ENCODE assay signal across 1 cellular context in the genomic region with DNA sequence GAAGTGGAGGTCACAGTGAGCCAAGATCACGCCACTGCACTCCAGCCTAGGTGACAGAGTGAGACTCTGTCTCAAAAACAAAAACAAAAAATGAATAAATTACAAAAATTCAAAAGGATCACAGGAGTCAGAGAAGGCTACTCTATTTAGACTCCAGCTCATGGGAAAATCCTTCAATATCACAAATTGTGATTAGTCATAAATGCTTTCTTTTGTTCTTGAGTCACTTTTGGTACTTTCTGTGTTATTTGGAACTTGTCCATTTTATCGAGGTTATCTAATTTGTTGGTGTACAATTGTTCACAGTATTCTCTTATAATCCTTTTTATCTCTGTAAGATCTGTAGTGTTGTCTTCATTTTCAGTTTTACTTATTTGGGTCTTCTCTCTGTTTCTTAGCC.
TF ChIP-seq lines count a peak whose summit lies in the region.

No MANE protein-coding gene starts in this region.

TF ChIP-seq in GM12878, 131 proteins besides CTCF, POLR2A, EP300 and RAD21:
- TF ChIP-seq, protein P1, sequence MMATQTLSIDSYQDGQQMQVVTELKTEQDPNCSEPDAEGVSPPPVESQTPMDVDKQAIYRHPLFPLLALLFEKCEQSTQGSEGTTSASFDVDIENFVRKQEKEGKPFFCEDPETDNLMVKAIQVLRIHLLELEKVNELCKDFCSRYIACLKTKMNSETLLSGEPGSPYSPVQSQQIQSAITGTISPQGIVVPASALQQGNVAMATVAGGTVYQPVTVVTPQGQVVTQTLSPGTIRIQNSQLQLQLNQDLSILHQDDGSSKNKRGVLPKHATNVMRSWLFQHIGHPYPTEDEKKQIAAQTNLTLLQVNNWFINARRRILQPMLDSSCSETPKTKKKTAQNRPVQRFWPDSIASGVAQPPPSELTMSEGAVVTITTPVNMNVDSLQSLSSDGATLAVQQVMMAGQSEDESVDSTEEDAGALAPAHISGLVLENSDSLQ (IDR thresholded peaks at IDR 0.05), result no peak
- no peak for TF ChIP-seq ZNF207 (IDR thresholded peaks at IDR 0.05; ENCODE audit: borderline replicate concordance)
- no peak for TF ChIP-seq MXI1 (IDR thresholded peaks at IDR 0.05; ENCODE audit: low read depth, low read length)
- TF ChIP-seq JUNB (IDR thresholded peaks at IDR 0.05), result no peak
- no peak for TF ChIP-seq NR2C2 (IDR thresholded peaks at IDR 0.05; ENCODE audit: borderline replicate concordance, control insufficient read depth, insufficient read length, low read depth)
- TF ChIP-seq KAT2A (conservative IDR thresholded peaks at IDR 0.05; ENCODE audit: control insufficient read depth, low read depth, low read length), result no peak
- TF ChIP-seq EZH2 (IDR thresholded peaks at IDR 0.05; ENCODE audit: borderline replicate concordance, control insufficient read depth, low read depth, low read length), result no peak
- TF ChIP-seq, protein P2, sequence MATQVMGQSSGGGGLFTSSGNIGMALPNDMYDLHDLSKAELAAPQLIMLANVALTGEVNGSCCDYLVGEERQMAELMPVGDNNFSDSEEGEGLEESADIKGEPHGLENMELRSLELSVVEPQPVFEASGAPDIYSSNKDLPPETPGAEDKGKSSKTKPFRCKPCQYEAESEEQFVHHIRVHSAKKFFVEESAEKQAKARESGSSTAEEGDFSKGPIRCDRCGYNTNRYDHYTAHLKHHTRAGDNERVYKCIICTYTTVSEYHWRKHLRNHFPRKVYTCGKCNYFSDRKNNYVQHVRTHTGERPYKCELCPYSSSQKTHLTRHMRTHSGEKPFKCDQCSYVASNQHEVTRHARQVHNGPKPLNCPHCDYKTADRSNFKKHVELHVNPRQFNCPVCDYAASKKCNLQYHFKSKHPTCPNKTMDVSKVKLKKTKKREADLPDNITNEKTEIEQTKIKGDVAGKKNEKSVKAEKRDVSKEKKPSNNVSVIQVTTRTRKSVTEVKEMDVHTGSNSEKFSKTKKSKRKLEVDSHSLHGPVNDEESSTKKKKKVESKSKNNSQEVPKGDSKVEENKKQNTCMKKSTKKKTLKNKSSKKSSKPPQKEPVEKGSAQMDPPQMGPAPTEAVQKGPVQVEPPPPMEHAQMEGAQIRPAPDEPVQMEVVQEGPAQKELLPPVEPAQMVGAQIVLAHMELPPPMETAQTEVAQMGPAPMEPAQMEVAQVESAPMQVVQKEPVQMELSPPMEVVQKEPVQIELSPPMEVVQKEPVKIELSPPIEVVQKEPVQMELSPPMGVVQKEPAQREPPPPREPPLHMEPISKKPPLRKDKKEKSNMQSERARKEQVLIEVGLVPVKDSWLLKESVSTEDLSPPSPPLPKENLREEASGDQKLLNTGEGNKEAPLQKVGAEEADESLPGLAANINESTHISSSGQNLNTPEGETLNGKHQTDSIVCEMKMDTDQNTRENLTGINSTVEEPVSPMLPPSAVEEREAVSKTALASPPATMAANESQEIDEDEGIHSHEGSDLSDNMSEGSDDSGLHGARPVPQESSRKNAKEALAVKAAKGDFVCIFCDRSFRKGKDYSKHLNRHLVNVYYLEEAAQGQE (IDR thresholded peaks at IDR 0.05; ENCODE audit: low read depth, low read length), result no peak
- TF ChIP-seq, protein P3, sequence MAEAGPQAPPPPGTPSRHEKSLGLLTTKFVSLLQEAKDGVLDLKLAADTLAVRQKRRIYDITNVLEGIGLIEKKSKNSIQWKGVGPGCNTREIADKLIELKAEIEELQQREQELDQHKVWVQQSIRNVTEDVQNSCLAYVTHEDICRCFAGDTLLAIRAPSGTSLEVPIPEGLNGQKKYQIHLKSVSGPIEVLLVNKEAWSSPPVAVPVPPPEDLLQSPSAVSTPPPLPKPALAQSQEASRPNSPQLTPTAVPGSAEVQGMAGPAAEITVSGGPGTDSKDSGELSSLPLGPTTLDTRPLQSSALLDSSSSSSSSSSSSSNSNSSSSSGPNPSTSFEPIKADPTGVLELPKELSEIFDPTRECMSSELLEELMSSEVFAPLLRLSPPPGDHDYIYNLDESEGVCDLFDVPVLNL (IDR thresholded peaks at IDR 0.05; ENCODE audit: low read depth, low read length), result no peak
- TF ChIP-seq, protein P4, sequence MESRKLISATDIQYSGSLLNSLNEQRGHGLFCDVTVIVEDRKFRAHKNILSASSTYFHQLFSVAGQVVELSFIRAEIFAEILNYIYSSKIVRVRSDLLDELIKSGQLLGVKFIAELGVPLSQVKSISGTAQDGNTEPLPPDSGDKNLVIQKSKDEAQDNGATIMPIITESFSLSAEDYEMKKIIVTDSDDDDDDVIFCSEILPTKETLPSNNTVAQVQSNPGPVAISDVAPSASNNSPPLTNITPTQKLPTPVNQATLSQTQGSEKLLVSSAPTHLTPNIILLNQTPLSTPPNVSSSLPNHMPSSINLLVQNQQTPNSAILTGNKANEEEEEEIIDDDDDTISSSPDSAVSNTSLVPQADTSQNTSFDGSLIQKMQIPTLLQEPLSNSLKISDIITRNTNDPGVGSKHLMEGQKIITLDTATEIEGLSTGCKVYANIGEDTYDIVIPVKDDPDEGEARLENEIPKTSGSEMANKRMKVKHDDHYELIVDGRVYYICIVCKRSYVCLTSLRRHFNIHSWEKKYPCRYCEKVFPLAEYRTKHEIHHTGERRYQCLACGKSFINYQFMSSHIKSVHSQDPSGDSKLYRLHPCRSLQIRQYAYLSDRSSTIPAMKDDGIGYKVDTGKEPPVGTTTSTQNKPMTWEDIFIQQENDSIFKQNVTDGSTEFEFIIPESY (IDR thresholded peaks at IDR 0.05), result no peak
- TF ChIP-seq, protein P5, sequence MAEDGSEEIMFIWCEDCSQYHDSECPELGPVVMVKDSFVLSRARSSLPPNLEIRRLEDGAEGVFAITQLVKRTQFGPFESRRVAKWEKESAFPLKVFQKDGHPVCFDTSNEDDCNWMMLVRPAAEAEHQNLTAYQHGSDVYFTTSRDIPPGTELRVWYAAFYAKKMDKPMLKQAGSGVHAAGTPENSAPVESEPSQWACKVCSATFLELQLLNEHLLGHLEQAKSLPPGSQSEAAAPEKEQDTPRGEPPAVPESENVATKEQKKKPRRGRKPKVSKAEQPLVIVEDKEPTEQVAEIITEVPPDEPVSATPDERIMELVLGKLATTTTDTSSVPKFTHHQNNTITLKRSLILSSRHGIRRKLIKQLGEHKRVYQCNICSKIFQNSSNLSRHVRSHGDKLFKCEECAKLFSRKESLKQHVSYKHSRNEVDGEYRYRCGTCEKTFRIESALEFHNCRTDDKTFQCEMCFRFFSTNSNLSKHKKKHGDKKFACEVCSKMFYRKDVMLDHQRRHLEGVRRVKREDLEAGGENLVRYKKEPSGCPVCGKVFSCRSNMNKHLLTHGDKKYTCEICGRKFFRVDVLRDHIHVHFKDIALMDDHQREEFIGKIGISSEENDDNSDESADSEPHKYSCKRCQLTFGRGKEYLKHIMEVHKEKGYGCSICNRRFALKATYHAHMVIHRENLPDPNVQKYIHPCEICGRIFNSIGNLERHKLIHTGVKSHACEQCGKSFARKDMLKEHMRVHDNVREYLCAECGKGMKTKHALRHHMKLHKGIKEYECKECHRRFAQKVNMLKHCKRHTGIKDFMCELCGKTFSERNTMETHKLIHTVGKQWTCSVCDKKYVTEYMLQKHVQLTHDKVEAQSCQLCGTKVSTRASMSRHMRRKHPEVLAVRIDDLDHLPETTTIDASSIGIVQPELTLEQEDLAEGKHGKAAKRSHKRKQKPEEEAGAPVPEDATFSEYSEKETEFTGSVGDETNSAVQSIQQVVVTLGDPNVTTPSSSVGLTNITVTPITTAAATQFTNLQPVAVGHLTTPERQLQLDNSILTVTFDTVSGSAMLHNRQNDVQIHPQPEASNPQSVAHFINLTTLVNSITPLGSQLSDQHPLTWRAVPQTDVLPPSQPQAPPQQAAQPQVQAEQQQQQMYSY (CRISPR knock-in tag; IDR thresholded peaks at IDR 0.05), result no peak
- TF ChIP-seq EGR1 (IDR thresholded peaks at IDR 0.05; ENCODE audit: borderline replicate concordance in 1 of 2, low read depth in 2 of 2, low read length in 2 of 2), result no peak
- no peak for TF ChIP-seq ZBED1 (IDR thresholded peaks at IDR 0.05; ENCODE audit: borderline replicate concordance)
- TF ChIP-seq PML (IDR thresholded peaks at IDR 0.05; ENCODE audit: low read length), result no peak
- TF ChIP-seq, protein P6, sequence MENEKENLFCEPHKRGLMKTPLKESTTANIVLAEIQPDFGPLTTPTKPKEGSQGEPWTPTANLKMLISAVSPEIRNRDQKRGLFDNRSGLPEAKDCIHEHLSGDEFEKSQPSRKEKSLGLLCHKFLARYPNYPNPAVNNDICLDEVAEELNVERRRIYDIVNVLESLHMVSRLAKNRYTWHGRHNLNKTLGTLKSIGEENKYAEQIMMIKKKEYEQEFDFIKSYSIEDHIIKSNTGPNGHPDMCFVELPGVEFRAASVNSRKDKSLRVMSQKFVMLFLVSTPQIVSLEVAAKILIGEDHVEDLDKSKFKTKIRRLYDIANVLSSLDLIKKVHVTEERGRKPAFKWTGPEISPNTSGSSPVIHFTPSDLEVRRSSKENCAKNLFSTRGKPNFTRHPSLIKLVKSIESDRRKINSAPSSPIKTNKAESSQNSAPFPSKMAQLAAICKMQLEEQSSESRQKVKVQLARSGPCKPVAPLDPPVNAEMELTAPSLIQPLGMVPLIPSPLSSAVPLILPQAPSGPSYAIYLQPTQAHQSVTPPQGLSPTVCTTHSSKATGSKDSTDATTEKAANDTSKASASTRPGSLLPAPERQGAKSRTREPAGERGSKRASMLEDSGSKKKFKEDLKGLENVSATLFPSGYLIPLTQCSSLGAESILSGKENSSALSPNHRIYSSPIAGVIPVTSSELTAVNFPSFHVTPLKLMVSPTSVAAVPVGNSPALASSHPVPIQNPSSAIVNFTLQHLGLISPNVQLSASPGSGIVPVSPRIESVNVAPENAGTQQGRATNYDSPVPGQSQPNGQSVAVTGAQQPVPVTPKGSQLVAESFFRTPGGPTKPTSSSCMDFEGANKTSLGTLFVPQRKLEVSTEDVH (IDR thresholded peaks at IDR 0.05; ENCODE audit: low read depth, partially characterized antibody), result no peak
- no peak for TF ChIP-seq TCF12 (IDR thresholded peaks at IDR 0.05; ENCODE audit: low read depth, low read length)
- TF ChIP-seq HDAC6 (IDR thresholded peaks at IDR 0.05; ENCODE audit: unreplicated experiment), result no peak
- TF ChIP-seq POU2F2 (IDR thresholded peaks at IDR 0.05; ENCODE audit: borderline replicate concordance, low read depth, low read length), result no peak
- TF ChIP-seq, protein P7, sequence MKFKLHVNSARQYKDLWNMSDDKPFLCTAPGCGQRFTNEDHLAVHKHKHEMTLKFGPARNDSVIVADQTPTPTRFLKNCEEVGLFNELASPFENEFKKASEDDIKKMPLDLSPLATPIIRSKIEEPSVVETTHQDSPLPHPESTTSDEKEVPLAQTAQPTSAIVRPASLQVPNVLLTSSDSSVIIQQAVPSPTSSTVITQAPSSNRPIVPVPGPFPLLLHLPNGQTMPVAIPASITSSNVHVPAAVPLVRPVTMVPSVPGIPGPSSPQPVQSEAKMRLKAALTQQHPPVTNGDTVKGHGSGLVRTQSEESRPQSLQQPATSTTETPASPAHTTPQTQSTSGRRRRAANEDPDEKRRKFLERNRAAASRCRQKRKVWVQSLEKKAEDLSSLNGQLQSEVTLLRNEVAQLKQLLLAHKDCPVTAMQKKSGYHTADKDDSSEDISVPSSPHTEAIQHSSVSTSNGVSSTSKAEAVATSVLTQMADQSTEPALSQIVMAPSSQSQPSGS (IDR thresholded peaks at IDR 0.05; ENCODE audit: low read length), result no peak
- TF ChIP-seq, protein P8, sequence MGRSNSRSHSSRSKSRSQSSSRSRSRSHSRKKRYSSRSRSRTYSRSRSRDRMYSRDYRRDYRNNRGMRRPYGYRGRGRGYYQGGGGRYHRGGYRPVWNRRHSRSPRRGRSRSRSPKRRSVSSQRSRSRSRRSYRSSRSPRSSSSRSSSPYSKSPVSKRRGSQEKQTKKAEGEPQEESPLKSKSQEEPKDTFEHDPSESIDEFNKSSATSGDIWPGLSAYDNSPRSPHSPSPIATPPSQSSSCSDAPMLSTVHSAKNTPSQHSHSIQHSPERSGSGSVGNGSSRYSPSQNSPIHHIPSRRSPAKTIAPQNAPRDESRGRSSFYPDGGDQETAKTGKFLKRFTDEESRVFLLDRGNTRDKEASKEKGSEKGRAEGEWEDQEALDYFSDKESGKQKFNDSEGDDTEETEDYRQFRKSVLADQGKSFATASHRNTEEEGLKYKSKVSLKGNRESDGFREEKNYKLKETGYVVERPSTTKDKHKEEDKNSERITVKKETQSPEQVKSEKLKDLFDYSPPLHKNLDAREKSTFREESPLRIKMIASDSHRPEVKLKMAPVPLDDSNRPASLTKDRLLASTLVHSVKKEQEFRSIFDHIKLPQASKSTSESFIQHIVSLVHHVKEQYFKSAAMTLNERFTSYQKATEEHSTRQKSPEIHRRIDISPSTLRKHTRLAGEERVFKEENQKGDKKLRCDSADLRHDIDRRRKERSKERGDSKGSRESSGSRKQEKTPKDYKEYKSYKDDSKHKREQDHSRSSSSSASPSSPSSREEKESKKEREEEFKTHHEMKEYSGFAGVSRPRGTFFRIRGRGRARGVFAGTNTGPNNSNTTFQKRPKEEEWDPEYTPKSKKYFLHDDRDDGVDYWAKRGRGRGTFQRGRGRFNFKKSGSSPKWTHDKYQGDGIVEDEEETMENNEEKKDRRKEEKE (IDR thresholded peaks at IDR 0.05), result no peak
